11 cellular contexts compared by ENCODE assay signal in genomic region chr1:30747028-30748008, GRCh38. TPM values are rescaled to one million over a fixed set of nuclear protein-coding genes. Genes with fewer than 3 reads are reported as not detected.
A peak's percentile ranks its signal among the peaks of the same experiment; 100 is the strongest.
DNase-seq lines count a peak whose midpoint lies in the region; ATAC-seq and TF ChIP-seq lines count a peak whose summit lies in the region.
"Had no signal": no experiment of that assay in that cellular context is flagged by ENCODE, and none has a peak within 500 bp of the region (broad histone marks: within the 10 kb centered on the region; RNA-seq: fewer than 3 reads in every experiment).

No MANE protein-coding gene starts in this region.

- no peaks in the 10 kb centered on the region for H3K9me3 ChIP-seq in RWPE2 (ENCODE audit: severe bottlenecking)
- H3K9me3 ChIP-seq in esophagus squamous epithelium: no peaks in the 10 kb centered on the region
- H3K9me3 ChIP-seq in transverse colon: no peaks in the 10 kb centered on the region
- H3K9me3 ChIP-seq: mucosa of descending colon had no signal

- peak overlapping the region; percentile 81 for H3K4me3 Mint-ChIP-seq in activated T-cell treated with anti-CD3 and anti-CD28 coated beads, Interleukin-2, amount 50 U/mL, for 4 hours

- H3K4me3 ChIP-seq in RWPE2 (ENCODE audit: severe bottlenecking) (no peak overlapping the region), esophagus squamous epithelium (no peak overlapping the region), transverse colon (no peak overlapping the region)
- H3K4me3 ChIP-seq: mucosa of descending colon had no signal

- H3K27ac ChIP-seq in RWPE2 (ENCODE audit: poor library complexity, severe bottlenecking) (peak overlapping the region; percentile 53), esophagus squamous epithelium (peak overlapping the region; percentile 36 to 66 (median 52)), transverse colon (peak overlapping the region; percentile 40 to 84 (median 60))

- no peak for ATAC-seq in activated T-cell treated with anti-CD3 and anti-CD28 coated beads, Interleukin-2, amount 50 U/mL, for 4 hours
- no peak for ATAC-seq in RWPE2 (ENCODE audit: low read depth)

- H3K27me3 Mint-ChIP-seq in activated T-cell treated with anti-CD3 and anti-CD28 coated beads, Interleukin-2, amount 50 U/mL, for 4 hours (ENCODE audit: low read depth): no peaks in the 10 kb centered on the region

- H3K27me3 ChIP-seq in RWPE2 (ENCODE audit: insufficient read depth, poor library complexity, severe bottlenecking): no peaks in the 10 kb centered on the region
- no peaks in the 10 kb centered on the region for H3K27me3 ChIP-seq in esophagus squamous epithelium
- H3K27me3 ChIP-seq in transverse colon: no peaks in the 10 kb centered on the region

- peaks cover 14% of the 10 kb centered on the region for H3K36me3 Mint-ChIP-seq in activated T-cell treated with anti-CD3 and anti-CD28 coated beads, Interleukin-2, amount 50 U/mL, for 4 hours (ENCODE audit: insufficient read depth)

- no peaks in the 10 kb centered on the region for H3K9me3 Mint-ChIP-seq in activated T-cell treated with anti-CD3 and anti-CD28 coated beads, Interleukin-2, amount 50 U/mL, for 4 hours

- TF ChIP-seq EP300 in transverse colon (IDR thresholded peaks at IDR 0.05; ENCODE audit: low read depth): no peak

- H3K4me1 ChIP-seq in RWPE2 (ENCODE audit: insufficient read depth, poor library complexity, severe bottlenecking) (peaks cover 20% of the 10 kb centered on the region), esophagus squamous epithelium (peaks cover 36 to 100% (median 45%) of the 10 kb centered on the region in 3 donors), transverse colon (peaks cover 0 to 68% (median 17%) of the 10 kb centered on the region in 4 donors)

- H3K4me1 Mint-ChIP-seq in activated T-cell treated with anti-CD3 and anti-CD28 coated beads, Interleukin-2, amount 50 U/mL, for 4 hours (ENCODE audit: low read depth): peaks cover 99% of the 10 kb centered on the region

- TF ChIP-seq CTCF in RWPE2 (IDR thresholded peaks at IDR 0.05; ENCODE audit: poor library complexity, severe bottlenecking) (no peak), esophagus squamous epithelium (IDR thresholded peaks at IDR 0.05) (no peak), transverse colon (IDR thresholded peaks at IDR 0.05) (no peak), GM20000 (IDR thresholded peaks at IDR 0.05; ENCODE audit: extremely low read depth, missing control alignments) (no peak)

- DNase-seq in activated T-cell treated with anti-CD3 and anti-CD28 coated beads, Interleukin-2, amount 50 U/mL, for 4 hours: no peak
- DNase-seq in activated T-cell treated with anti-CD3 and anti-CD28 coated beads for 4 hours (no peak), RWPE2 (ENCODE audit: low spot score) (no peak), esophagus squamous epithelium (lab: John Stamatoyannopoulos, UW) (no peak), transverse colon (no peak), GM20000 (ENCODE audit: low spot score) (no peak), T-helper 9 cell (no peak), NCI-H1092 treated with DMSO at 0.1 percent for 48 hours (lab: John Stamatoyannopoulos, UW) (no peak)
- DNase-seq: mucosa of descending colon had no signal

- intact Hi-C loops in esophagus squamous epithelium (cut with DNase I) (no loop called here), transverse colon (cut with DNase I; ENCODE audit: low total_unique reads) (no loop called here)

- TF ChIP-seq POLR2A in esophagus squamous epithelium (IDR thresholded peaks at IDR 0.05) (no peak), transverse colon (IDR thresholded peaks at IDR 0.05) (no peak)

- no peaks in the 10 kb centered on the region for H3K36me3 ChIP-seq in RWPE2 (ENCODE audit: low read depth)
- H3K36me3 ChIP-seq in esophagus squamous epithelium: peaks cover 0 to under 1% (median 0%) of the 10 kb centered on the region in 3 donors
- no peaks in the 10 kb centered on the region for H3K36me3 ChIP-seq in transverse colon

- in situ Hi-C loops in transverse colon (cut with MboI; ENCODE audit: low pct_ligation_motif_present in 1 of 4, low pct_unique_long_range_greater_than_20kb in 1 of 4, low sequenced_read_pairs in 3 of 4): no loop called here

- WGBS in esophagus squamous epithelium, 2 donors: 91% methylated on average over 13 to 17 of the region's 17 CpGs
- 86 to 88% methylated on average over 8 to 17 of the region's 17 CpGs for WGBS in transverse colon (ENCODE audit: low coverage in 1 of 2), 2 donors

RNA-seq across cellular contexts. Expression of gene LAPTM5, which starts 10.3 kb away (rescaled TPM):
- total RNA-seq in activated T-cell treated with anti-CD3 and anti-CD28 coated beads, Interleukin-2, amount 50 U/mL, for 4 hours: 10 to 100 TPM; 68.3 to 97.3 (median 86.8) TPM
- total RNA-seq in esophagus squamous epithelium (10 to 100 TPM in 2 of 4 donors, 1 to 10 TPM in 2; 6.3 to 53.4 (median 24.6) TPM), transverse colon (10 to 100 TPM in 3 of 4 donors, 1 to 10 TPM in 1; 5.2 to 66.6 (median 34.5) TPM)

RNA-seq across cellular contexts. Expression of gene MATN1, which starts 23.9 kb away (rescaled TPM):
- total RNA-seq in activated T-cell treated with anti-CD3 and anti-CD28 coated beads, Interleukin-2, amount 50 U/mL, for 4 hours: 1 to 10 TPM; 2.0 to 2.9 (median 2.3) TPM
- not detected for total RNA-seq in esophagus squamous epithelium
- total RNA-seq in transverse colon: not detected
- total RNA-seq: bronchial epithelial cell, HT1080 had no signal
